Comparison of ENCODE assay signal across 9 cellular contexts in the genomic region with DNA sequence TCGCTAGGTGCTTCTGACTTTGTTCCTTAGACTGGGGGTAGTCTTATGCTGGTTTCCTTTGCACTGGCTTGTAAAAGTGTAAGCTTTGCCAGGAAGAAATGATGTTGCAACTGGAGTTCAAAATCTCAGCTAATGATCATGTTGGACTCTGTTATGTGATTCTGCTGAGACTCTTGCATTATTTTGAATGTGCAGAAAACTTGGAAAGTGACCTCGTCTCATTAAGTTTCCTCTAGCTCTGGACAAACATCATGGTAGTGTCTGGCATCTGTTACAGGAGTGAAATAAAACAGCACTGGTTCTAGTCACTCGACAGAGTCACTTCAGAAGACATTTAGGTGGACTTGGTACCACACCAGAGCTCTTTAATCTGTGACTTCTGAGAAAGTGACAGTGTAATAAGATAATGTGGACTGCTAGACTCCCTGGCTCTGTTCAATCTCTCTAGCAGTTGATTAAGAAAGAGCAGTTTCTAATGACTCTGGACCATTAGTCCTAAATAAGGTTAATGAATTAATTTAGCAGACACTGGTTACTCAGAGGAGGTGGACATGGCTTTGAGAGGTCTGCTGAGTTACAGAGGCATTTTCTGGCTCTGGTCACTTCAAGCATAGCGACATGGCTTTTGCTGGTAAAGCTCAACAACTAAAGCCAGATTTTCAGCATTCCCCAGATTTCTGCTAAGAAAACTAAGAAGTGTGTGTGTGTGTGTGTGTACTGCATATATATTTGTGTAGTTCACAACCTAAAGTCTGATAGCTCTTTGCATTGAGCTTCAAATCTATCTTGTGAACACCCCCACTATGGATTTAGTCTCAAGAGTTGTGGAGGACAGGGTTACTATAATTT. TPM values are rescaled to one million over a fixed set of nuclear protein-coding genes. Genes with fewer than 3 reads are reported as not detected.
DNase-seq lines count a peak whose midpoint lies in the region; ATAC-seq and TF ChIP-seq lines count a peak whose summit lies in the region.
"Had no signal": no experiment of that assay in that cellular context is flagged by ENCODE, and none has a peak within 500 bp of the region (broad histone marks: within the 10 kb centered on the region; RNA-seq: fewer than 3 reads in every experiment).

No MANE protein-coding gene starts in this region.

- peaks cover 51% of the 10 kb centered on the region for H3K4me1 Mint-ChIP-seq in osteocyte (ENCODE audit: unreplicated experiment)
- H3K4me1 Mint-ChIP-seq in naive thymus-derived CD8-positive, alpha-beta T cell: peaks cover 3 to 28% (median 20%) of the 10 kb centered on the region in 4 donors

- H3K27me3 ChIP-seq in RWPE2 (ENCODE audit: insufficient read depth, poor library complexity, severe bottlenecking): no peaks in the 10 kb centered on the region

- peak overlapping the region; percentile 89 for H3K4me3 ChIP-seq in AG09309 (ENCODE audit: control insufficient read depth, low read depth, low read length)
- peak overlapping the region; percentile 71 for H3K4me3 ChIP-seq in RWPE2 (ENCODE audit: severe bottlenecking)

- POLR2A ChIA-PET in naive thymus-derived CD8-positive, alpha-beta T cell (lab: Charles Lee): no interaction called here

- peaks cover 35% of the 10 kb centered on the region for H3K36me3 Mint-ChIP-seq in osteocyte (ENCODE audit: unreplicated experiment)
- no peaks in the 10 kb centered on the region for H3K36me3 Mint-ChIP-seq in naive thymus-derived CD8-positive, alpha-beta T cell

- H3K36me3 ChIP-seq in RWPE2 (ENCODE audit: low read depth): peaks cover 53% of the 10 kb centered on the region

- TF ChIP-seq CTCF in AG09309 (IDR thresholded peaks at IDR 0.05; ENCODE audit: control insufficient read depth, insufficient read depth, low read depth, low read length, missing control alignments) (no peak), RWPE2 (IDR thresholded peaks at IDR 0.05; ENCODE audit: poor library complexity, severe bottlenecking) (no peak), osteocyte (IDR thresholded peaks at IDR 0.05) (no peak)

- H3K4me3 Mint-ChIP-seq in osteocyte (ENCODE audit: unreplicated experiment): peak overlapping the region; percentile 80
- H3K4me3 Mint-ChIP-seq in naive thymus-derived CD8-positive, alpha-beta T cell: no peak overlapping the region

- peak overlapping the region; percentile 75 for H3K27ac ChIP-seq in RWPE2 (ENCODE audit: poor library complexity, severe bottlenecking)

- peak overlapping the region; percentile 78 for H3K27ac Mint-ChIP-seq in osteocyte (ENCODE audit: unreplicated experiment)
- H3K27ac Mint-ChIP-seq in naive thymus-derived CD8-positive, alpha-beta T cell: no peak overlapping the region

- no peaks in the 10 kb centered on the region for H3K9me3 Mint-ChIP-seq in osteocyte (ENCODE audit: unreplicated experiment)
- no peaks in the 10 kb centered on the region for H3K9me3 Mint-ChIP-seq in naive thymus-derived CD8-positive, alpha-beta T cell

- DNase-seq in AG09309 (ENCODE audit: low read depth) (peak; percentile 34), RWPE2 (ENCODE audit: low spot score) (no peak), fibroblast of peridontal ligament (ENCODE audit: extremely low read depth) (peak; percentile 90), osteocyte (ENCODE audit: extremely low spot score, unreplicated experiment) (no peak), mucosa of gallbladder (ENCODE audit: low spot score) (no peak), SIG-M5 (lab: John Stamatoyannopoulos, UW) (no peak)
- DNase-seq in naive thymus-derived CD8-positive, alpha-beta T cell: no peak
- DNase-seq: stimulated activated CD4-positive, alpha-beta T cell treated with anti-CD3 and anti-CD28 coated beads, Interleukin-4, amount 100 ng/mL, for 24 hours had no signal

- ATAC-seq in RWPE2 (ENCODE audit: low read depth) (no peak), GM21423 (IDR thresholded peaks at IDR 0.05; ENCODE audit: unreplicated experiment) (no peak)
- ATAC-seq in naive thymus-derived CD8-positive, alpha-beta T cell: no peak

- H3K27me3 Mint-ChIP-seq in osteocyte (ENCODE audit: unreplicated experiment): no peaks in the 10 kb centered on the region
- H3K27me3 Mint-ChIP-seq in naive thymus-derived CD8-positive, alpha-beta T cell: peaks cover 30 to 74% (median 63%) of the 10 kb centered on the region in 5 donors

- peaks cover 21% of the 10 kb centered on the region for H3K4me1 ChIP-seq in RWPE2 (ENCODE audit: insufficient read depth, poor library complexity, severe bottlenecking)

- H3K9me3 ChIP-seq in RWPE2 (ENCODE audit: severe bottlenecking): no peaks in the 10 kb centered on the region

RNA-seq across cellular contexts. Expression of a gene that starts 2.1 kb away (rescaled TPM):
- total RNA-seq in osteocyte (208 and 222 TPM in 2 replicates), mucosa of gallbladder (76.2 TPM)
- under 1 TPM; 0.60 to 0.88 TPM for total RNA-seq in naive thymus-derived CD8-positive, alpha-beta T cell
- polyA plus RNA-seq in naive thymus-derived CD8-positive, alpha-beta T cell: not detected

Comparison
In these comparisons a context has a peak if more than half of its experiments do, and no peak if none do; other contexts are left out.
1. DNase-seq: peak in AG09309 (single experiment) and fibroblast of peridontal ligament (single experiment); none in RWPE2 (single experiment), osteocyte (single experiment), mucosa of gallbladder (single experiment), naive thymus-derived CD8-positive, alpha-beta T cell (0 of 10) and SIG-M5 (single experiment).
2. RNA of a gene that starts 2.1 kb away (total RNA-seq): 208 to 222 TPM in osteocyte and 76.2 TPM in mucosa of gallbladder (single experiment); 0.60 to 0.88 TPM in naive thymus-derived CD8-positive, alpha-beta T cell; every median in the first group is over 10 times any median in the second.